Comparison of ENCODE assay signal across 21 cellular contexts in genomic region chr20:54914995-54915394, GRCh38.
"Had no signal": no experiment of that assay in that cellular context is flagged by ENCODE, and none has a peak within 500 bp of the region (broad histone marks: within the 10 kb centered on the region; RNA-seq: fewer than 3 reads in every experiment).

No MANE protein-coding gene starts in this region.

- DNase-seq: effector CD8-positive, alpha-beta T cell; endodermal cell; foreskin fibroblast; gastrocnemius medialis; head of caudate nucleus; mesenchymal stem cell; mucosa of descending colon; naive B cell; right lobe of liver; small intestine; stimulated activated CD4-positive, alpha-beta T cell treated with anti-CD3 and anti-CD28 coated beads, Interleukin-15, amount 100 ng/mL, for 24 hours; stimulated activated CD4-positive, alpha-beta T cell treated with anti-CD3 and anti-CD28 coated beads, Interleukin-4, amount 100 ng/mL, for 1 hour; stimulated activated CD8-positive, alpha-beta memory T cell treated with anti-CD3 and anti-CD28 coated beads, Interleukin-4, amount 100 ng/mL, for 48 hours; stimulated activated naive CD4-positive, alpha-beta T cell; stimulated activated naive CD8-positive, alpha-beta T cell treated with anti-CD3 and anti-CD28 coated beads, Interleukin-15, amount 100 ng/mL, for 72 hours; transverse colon; upper lobe of right lung; uterus had no signal

- ATAC-seq: esophagus mucosa; gastrocnemius medialis; left lobe of liver; mucosa of descending colon; natural killer cell treated with Interleukin-12 subunit alpha and Interleukin-12 subunit beta and Interleukin-15 and Interleukin-18, amount 100 ng/mL, for 72 hours; right lobe of liver; stimulated activated naive CD8-positive, alpha-beta T cell treated with anti-CD3 and anti-CD28 coated beads, Interleukin-15, amount 100 ng/mL, for 72 hours; upper lobe of right lung had no signal
